ENCODE assay signal across 10 cellular contexts in the genomic region with DNA sequence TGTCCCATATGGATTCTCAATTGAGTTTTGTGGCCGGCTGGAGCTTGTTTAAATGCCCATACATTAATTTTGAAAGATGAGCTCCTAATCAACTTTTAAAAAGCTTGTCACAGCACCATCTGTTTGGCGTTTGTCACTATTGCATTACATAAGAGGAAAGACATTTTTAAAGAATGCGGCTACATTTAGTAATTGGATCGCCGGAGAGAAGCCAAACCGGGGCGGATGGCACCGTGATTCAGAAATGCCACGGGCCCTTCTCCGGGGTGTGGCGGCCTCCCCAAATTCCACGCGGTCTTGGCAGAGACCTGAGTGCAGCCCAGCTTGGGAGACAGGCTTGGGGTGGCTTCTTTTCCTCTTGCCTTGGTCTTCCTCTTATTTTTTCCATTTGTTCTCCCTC.
DNase-seq lines count a peak whose midpoint lies in the region; ATAC-seq and TF ChIP-seq lines count a peak whose summit lies in the region.
"Had no signal": no experiment of that assay in that cellular context is flagged by ENCODE, and none has a peak within 500 bp of the region (broad histone marks: within the 10 kb centered on the region; RNA-seq: fewer than 3 reads in every experiment).

No MANE protein-coding gene starts in this region.

- H3K4me3 ChIP-seq in hepatocyte: no peak overlapping the region

- peak; percentile 55 for ATAC-seq in omental fat pad (ENCODE audit: low FRiP score)

- H3K9me2 ChIP-seq in hepatocyte (replicated peaks; ENCODE audit: insufficient read depth): no peaks in the 10 kb centered on the region

- H3K27ac ChIP-seq in hepatocyte: no peak overlapping the region

- 75% methylated on average over 13 of the region's 13 CpGs for WGBS in hepatocyte (ENCODE audit: low lambda C conversion rate, missing lambda C conversion rate)

- H3K9me3 ChIP-seq in hepatocyte (ENCODE audit: low read depth): no peaks in the 10 kb centered on the region

- H3K36me3 ChIP-seq in hepatocyte (replicated peaks; ENCODE audit: insufficient read depth, low read depth): no peaks in the 10 kb centered on the region

- DNase-seq in AG20443 (ENCODE audit: low spot score): peak; percentile 92
- DNase-seq in NCI-H82 (lab: John Stamatoyannopoulos, UW): peak; percentile 74
- peak; percentile 40 for DNase-seq in epidermal melanocyte (ENCODE audit: insufficient read length, low spot score)
- DNase-seq in omental fat pad (ENCODE audit: low spot score): peak; percentile 37
- no peak for DNase-seq in hepatocyte (ENCODE audit: low spot score)
- no peak for DNase-seq in iPS-NIHi7 (ENCODE audit: extremely low spot score)
- DNase-seq in activated naive CD4-positive, alpha-beta T cell (lab: John Stamatoyannopoulos, UW): no peak
- no peak for DNase-seq in NOMO-1 (lab: John Stamatoyannopoulos, UW; ENCODE audit: unreplicated experiment in 2 of 2)
- DNase-seq: activated CD4-positive, alpha-beta T cell treated with anti-CD3 and anti-CD28 coated beads, Interleukin-2, amount 10 ng/mL, durations not matched to agents 24 days and 14 days; CD4-positive, CD25-positive, alpha-beta regulatory T cell had no signal

- H2AFZ ChIP-seq in hepatocyte: no peak overlapping the region

- no peaks in the 10 kb centered on the region for H3K27me3 ChIP-seq in hepatocyte

- no peaks in the 10 kb centered on the region for H3K79me2 ChIP-seq in hepatocyte

- H3K4me2 ChIP-seq in hepatocyte: no peak overlapping the region

- no peaks in the 10 kb centered on the region for H4K20me1 ChIP-seq in hepatocyte (ENCODE audit: insufficient read depth, poor library complexity, severe bottlenecking)

- no peaks in the 10 kb centered on the region for H3K4me1 ChIP-seq in hepatocyte (ENCODE audit: insufficient read depth)

- TF ChIP-seq CTCF in omental fat pad (IDR thresholded peaks at IDR 0.05): no peak
- no peak for TF ChIP-seq CTCF in hepatocyte (IDR thresholded peaks at IDR 0.05; ENCODE audit: poor library complexity)

Comparison
In these comparisons a context has a peak if more than half of its experiments do, and no peak if none do; other contexts are left out.
1. DNase-seq: peak in AG20443 (single experiment), NCI-H82 (single experiment), epidermal melanocyte (single experiment) and omental fat pad (single experiment); none in hepatocyte (single experiment), iPS-NIHi7 (single experiment), activated naive CD4-positive, alpha-beta T cell (0 of 4) and NOMO-1 (0 of 2).